1 cellular context compared by ENCODE assay signal in genomic region chr13:42728507-42729180, GRCh38.
TF ChIP-seq lines count a peak whose summit lies in the region.

No MANE protein-coding gene starts in this region.

TF ChIP-seq in H1, 55 proteins besides CTCF, POLR2A, EP300 and RAD21:
- no peak for TF ChIP-seq MAFK (IDR thresholded peaks at IDR 0.05; ENCODE audit: low read depth, low read length)
- TF ChIP-seq YY1 (IDR thresholded peaks at IDR 0.05; ENCODE audit: low read depth, low read length) = no peak
- TF ChIP-seq SP4 (IDR thresholded peaks at IDR 0.05; ENCODE audit: low read length) = no peak
- TF ChIP-seq GABPA (IDR thresholded peaks at IDR 0.05; ENCODE audit: borderline replicate concordance, insufficient read depth, low read length) = no peak
- TF ChIP-seq POLR2AphosphoS5 (IDR thresholded peaks at IDR 0.05; ENCODE audit: low read depth, low read length) = no peak
- no peak for TF ChIP-seq KDM5A (IDR thresholded peaks at IDR 0.05; ENCODE audit: low read length)
- no peak for TF ChIP-seq CBX8 (IDR thresholded peaks at IDR 0.05; ENCODE audit: borderline replicate concordance, low read depth, low read length)
- TF ChIP-seq EGR1 (IDR thresholded peaks at IDR 0.05; ENCODE audit: borderline replicate concordance, low read depth, low read length) = no peak
- TF ChIP-seq HDAC2 (IDR thresholded peaks at IDR 0.05; ENCODE audit: borderline replicate concordance in 1 of 2, low read depth in 2 of 2, low read length in 2 of 2) = no peak
- no peak for TF ChIP-seq TAF1 (IDR thresholded peaks at IDR 0.05; ENCODE audit: low read depth, low read length)
- TF ChIP-seq CREB1 (IDR thresholded peaks at IDR 0.05) = no peak
